ENCODE assay signal across 20 cellular contexts in the genomic region with DNA sequence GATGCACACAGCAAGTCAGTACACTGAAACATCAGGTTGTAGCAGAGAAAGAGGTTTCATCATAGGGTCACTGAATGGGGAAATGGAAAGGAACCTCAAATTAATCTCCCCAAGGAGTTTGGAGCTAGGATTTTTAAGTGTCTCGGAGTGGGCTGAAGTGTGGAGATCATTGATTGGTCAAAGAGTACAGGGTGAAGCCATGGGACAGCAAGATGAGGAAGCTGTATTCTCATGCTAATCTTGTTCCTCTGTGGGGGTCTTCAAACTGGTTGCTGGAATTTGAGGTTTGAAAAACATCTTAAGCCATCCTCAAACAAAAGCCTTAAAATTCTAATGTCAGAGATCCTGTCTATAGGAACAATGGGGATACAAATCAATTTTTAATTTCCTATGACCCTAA.
DNase-seq lines count a peak whose midpoint lies in the region; ATAC-seq, FAIRE-seq and TF ChIP-seq lines count a peak whose summit lies in the region.
"Had no signal": no experiment of that assay in that cellular context is flagged by ENCODE, and none has a peak within 500 bp of the region (broad histone marks: within the 10 kb centered on the region; RNA-seq: fewer than 3 reads in every experiment).

No MANE protein-coding gene starts in this region.

- intact Hi-C loops in pancreas (cut with DNase I) = no loop called here

- H3K4me3 Mint-ChIP-seq in neural progenitor cell = no peak overlapping the region
- no peak overlapping the region for H3K4me3 Mint-ChIP-seq in effector memory CD8-positive, alpha-beta T cell
- H3K4me3 Mint-ChIP-seq: CD4-positive, alpha-beta memory T cell; HFFc6 had no signal

- peaks cover 34% of the 10 kb centered on the region for H3K4me1 Mint-ChIP-seq in neural progenitor cell
- H3K4me1 Mint-ChIP-seq in effector memory CD8-positive, alpha-beta T cell (ENCODE audit: low read depth in 2 of 2) = no peaks in the 10 kb centered on the region
- H3K4me1 Mint-ChIP-seq: CD4-positive, alpha-beta memory T cell had no signal

- WGBS in ectodermal cell, 2 experiments = 0 to 13% methylated on average over 1 of the region's 1 CpG
- WGBS in iPS DF 6.9 (ENCODE audit: insufficient coverage, insufficient read length) = no CpG with 5 or more reads among the region's 1 CpG
- WGBS in pancreas, 2 donors = 40 to 58% methylated on average over 1 of the region's 1 CpG

- ATAC-seq in pancreas = no peak
- ATAC-seq in GM18907 (IDR thresholded peaks at IDR 0.05; ENCODE audit: unreplicated experiment) = no peak
- ATAC-seq in effector memory CD8-positive, alpha-beta T cell (replicated peaks) = no peak
- ATAC-seq: A549 had no signal

- no peaks in the 10 kb centered on the region for H3K36me3 ChIP-seq in HUES6 (ENCODE audit: control insufficient read depth, insufficient read depth, low read length)
- H3K36me3 ChIP-seq in ectodermal cell (ENCODE audit: control insufficient read depth, insufficient read depth, low read length) = no peaks in the 10 kb centered on the region
- no peaks in the 10 kb centered on the region for H3K36me3 ChIP-seq in iPS DF 6.9 (ENCODE audit: control insufficient read depth, insufficient read depth, low read length)
- H3K36me3 ChIP-seq in neural progenitor cell = no peaks in the 10 kb centered on the region
- no peaks in the 10 kb centered on the region for H3K36me3 ChIP-seq in pancreas
- H3K36me3 ChIP-seq: BE2C had no signal

- no peaks in the 10 kb centered on the region for H3K36me3 Mint-ChIP-seq in neural progenitor cell
- no peaks in the 10 kb centered on the region for H3K36me3 Mint-ChIP-seq in effector memory CD8-positive, alpha-beta T cell (ENCODE audit: insufficient read depth)
- H3K36me3 Mint-ChIP-seq: CD4-positive, alpha-beta memory T cell had no signal

- H3K27ac Mint-ChIP-seq in neural progenitor cell = peak overlapping the region; percentile 47
- H3K27ac Mint-ChIP-seq in effector memory CD8-positive, alpha-beta T cell = no peak overlapping the region
- H3K27ac Mint-ChIP-seq: CD4-positive, alpha-beta memory T cell; HFFc6 had no signal

- H3K27me3 Mint-ChIP-seq in neural progenitor cell (ENCODE audit: insufficient read depth, low read depth) = no peaks in the 10 kb centered on the region
- H3K27me3 Mint-ChIP-seq in effector memory CD8-positive, alpha-beta T cell = no peaks in the 10 kb centered on the region
- H3K27me3 Mint-ChIP-seq: CD4-positive, alpha-beta memory T cell had no signal

- DNase-seq in iPS DF 6.9 (ENCODE audit: low read depth, low spot score) = peak; percentile 13
- peak; percentile 14 for DNase-seq in neural progenitor cell (ENCODE audit: low spot score)
- DNase-seq in pancreas = no peak
- DNase-seq in activated CD4-positive, alpha-beta T cell treated with anti-CD3 and anti-CD28 coated beads for 1 hour = no peak
- DNase-seq in effector memory CD8-positive, alpha-beta T cell = no peak
- DNase-seq: BE2C; CD4-positive, alpha-beta memory T cell; DMS79; GOT3; HCEC 1CT; HFFc6; IMR-90 had no signal

- H3F3A ChIP-seq in neural progenitor cell (ENCODE audit: low read depth) = no peaks in the 10 kb centered on the region

- H3K27me3 ChIP-seq in HUES6 (ENCODE audit: control insufficient read depth, insufficient read depth, low read length) (peaks cover 2% of the 10 kb centered on the region; the same call in 1 of the 2 replicates), ectodermal cell (ENCODE audit: control insufficient read depth, insufficient read depth, low read length, poor library complexity, severe bottlenecking) (no peaks in the 10 kb centered on the region), iPS DF 6.9 (ENCODE audit: control insufficient read depth, insufficient read depth, low read length) (no peaks in the 10 kb centered on the region), neural progenitor cell (no peaks in the 10 kb centered on the region), pancreas (peaks cover 0 to 4% (median 0%) of the 10 kb centered on the region in 4 donors)
- H3K27me3 ChIP-seq: BE2C had no signal

- H3K4me3 ChIP-seq in HUES6 (ENCODE audit: low read depth, low read length) (no peak overlapping the region), ectodermal cell (ENCODE audit: insufficient read depth, low read depth, low read length) (no peak overlapping the region), iPS DF 6.9 (ENCODE audit: low read length) (no peak overlapping the region), neural progenitor cell (no peak overlapping the region), pancreas (no peak overlapping the region)
- H3K4me3 ChIP-seq: A549 had no signal

- H2AFZ ChIP-seq in neural progenitor cell (replicated peaks) = no peak overlapping the region

- H3K27ac ChIP-seq in HUES6 (ENCODE audit: low read depth, low read length) = peak overlapping the region; percentile 15; the same call in 1 of the 2 replicates
- H3K27ac ChIP-seq in ectodermal cell (ENCODE audit: insufficient read depth, low read depth, low read length, poor library complexity, severe bottlenecking) = peak overlapping the region; percentile 26
- H3K27ac ChIP-seq in iPS DF 6.9 (ENCODE audit: low read length) = no peak overlapping the region
- H3K27ac ChIP-seq in neural progenitor cell = no peak overlapping the region
- no peak overlapping the region for H3K27ac ChIP-seq in pancreas
- H3K27ac ChIP-seq: A549, C4-2B had no signal

- H3K9ac ChIP-seq in HUES6 (ENCODE audit: low read length) (no peak overlapping the region), neural progenitor cell (no peak overlapping the region)

- peaks cover 4% of the 10 kb centered on the region for H3K9me3 Mint-ChIP-seq in neural progenitor cell
- H3K9me3 Mint-ChIP-seq in effector memory CD8-positive, alpha-beta T cell = no peaks in the 10 kb centered on the region
- H3K9me3 Mint-ChIP-seq: HFFc6 had no signal

- no peaks in the 10 kb centered on the region for H4K20me1 ChIP-seq in neural progenitor cell (ENCODE audit: low read depth)

- H3K4me1 ChIP-seq in HUES6 (ENCODE audit: control insufficient read depth, insufficient read depth, low read length) = peaks cover 14% of the 10 kb centered on the region
- H3K4me1 ChIP-seq in ectodermal cell (ENCODE audit: control insufficient read depth, insufficient read depth, low read length) = no peaks in the 10 kb centered on the region
- H3K4me1 ChIP-seq in iPS DF 6.9 (ENCODE audit: control insufficient read depth, insufficient read depth, low read length) = no peaks in the 10 kb centered on the region
- H3K4me1 ChIP-seq in neural progenitor cell = no peaks in the 10 kb centered on the region
- no peaks in the 10 kb centered on the region for H3K4me1 ChIP-seq in pancreas
- H3K4me1 ChIP-seq: A549, BE2C had no signal

- no peak for FAIRE-seq in pancreas (lab: Jason Lieb, UNC)
- FAIRE-seq: G401.6, GM12891, HTR-8/SVneo had no signal

- TF ChIP-seq CTCF in neural progenitor cell (IDR thresholded peaks at IDR 0.05) = no peak
- TF ChIP-seq CTCF in pancreas (IDR thresholded peaks at IDR 0.05) = no peak

- peak overlapping the region; percentile 18 for H3K4me2 ChIP-seq in neural progenitor cell
- H3K4me2 ChIP-seq: A549 had no signal

- H3K79me2 ChIP-seq in neural progenitor cell (ENCODE audit: low read depth) = no peaks in the 10 kb centered on the region

- H3K9me3 ChIP-seq in HUES6 (ENCODE audit: control insufficient read depth, insufficient read depth, low read depth, low read length) (0 out of 2 replicates have a peak, but pooled peaks cover 2% of the 10 kb centered on the region), ectodermal cell (ENCODE audit: control insufficient read depth, low read length) (no peaks in the 10 kb centered on the region), iPS DF 6.9 (ENCODE audit: control insufficient read depth, insufficient read depth, low read length) (no peaks in the 10 kb centered on the region), neural progenitor cell (ENCODE audit: low read depth) (peaks cover 14% of the 10 kb centered on the region), pancreas (no peaks in the 10 kb centered on the region)
- H3K9me3 ChIP-seq: A549, BE2C had no signal

Comparison
In these comparisons a context has a peak if more than half of its experiments do, and no peak if none do; other contexts are left out.
1. H3K27ac ChIP-seq: peak in HUES6 (single experiment) and ectodermal cell (single experiment); none in iPS DF 6.9 (single experiment), neural progenitor cell (single experiment) and pancreas (0 of 4).
2. DNase-seq: peak in iPS DF 6.9 (single experiment) and neural progenitor cell (single experiment); none in pancreas (0 of 6), activated CD4-positive, alpha-beta T cell treated with anti-CD3 and anti-CD28 coated beads for 1 hour (single experiment) and effector memory CD8-positive, alpha-beta T cell (0 of 3).